ENCODE assay signal across 1 cellular context in the genomic region with DNA sequence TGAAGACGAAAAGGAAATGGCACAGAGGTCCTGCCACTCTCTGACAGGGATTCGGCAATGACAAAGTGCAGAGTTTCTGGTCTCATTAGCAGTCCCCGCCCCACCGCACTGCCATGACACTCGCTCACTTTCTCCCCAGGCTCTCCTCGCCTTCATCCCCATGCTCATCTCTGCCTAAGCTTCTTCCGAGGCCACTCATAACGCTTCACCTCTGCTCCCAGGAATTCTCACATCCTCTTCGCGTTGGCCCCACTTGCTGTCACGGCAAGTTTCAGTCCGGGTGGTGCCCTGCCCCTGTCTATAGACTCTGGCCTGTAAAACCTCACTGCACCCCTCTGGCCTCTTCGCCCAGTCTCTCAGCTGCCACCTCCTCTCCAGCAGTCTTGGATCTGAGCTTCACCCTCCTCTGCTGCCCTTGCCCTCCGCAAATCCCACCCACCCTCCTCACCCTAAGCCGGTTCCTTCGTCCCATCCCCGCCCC.
TF ChIP-seq lines count a peak whose summit lies in the region.

No MANE protein-coding gene starts in this region.

TF ChIP-seq in liver, 16 proteins besides CTCF, POLR2A, EP300 and RAD21 (continued from another document):
- TF ChIP-seq YY1 (IDR thresholded peaks at IDR 0.05) (no peak), SP1 (IDR thresholded peaks at IDR 0.05) (no peak)
